8 cellular contexts compared by ENCODE assay signal in the genomic region with DNA sequence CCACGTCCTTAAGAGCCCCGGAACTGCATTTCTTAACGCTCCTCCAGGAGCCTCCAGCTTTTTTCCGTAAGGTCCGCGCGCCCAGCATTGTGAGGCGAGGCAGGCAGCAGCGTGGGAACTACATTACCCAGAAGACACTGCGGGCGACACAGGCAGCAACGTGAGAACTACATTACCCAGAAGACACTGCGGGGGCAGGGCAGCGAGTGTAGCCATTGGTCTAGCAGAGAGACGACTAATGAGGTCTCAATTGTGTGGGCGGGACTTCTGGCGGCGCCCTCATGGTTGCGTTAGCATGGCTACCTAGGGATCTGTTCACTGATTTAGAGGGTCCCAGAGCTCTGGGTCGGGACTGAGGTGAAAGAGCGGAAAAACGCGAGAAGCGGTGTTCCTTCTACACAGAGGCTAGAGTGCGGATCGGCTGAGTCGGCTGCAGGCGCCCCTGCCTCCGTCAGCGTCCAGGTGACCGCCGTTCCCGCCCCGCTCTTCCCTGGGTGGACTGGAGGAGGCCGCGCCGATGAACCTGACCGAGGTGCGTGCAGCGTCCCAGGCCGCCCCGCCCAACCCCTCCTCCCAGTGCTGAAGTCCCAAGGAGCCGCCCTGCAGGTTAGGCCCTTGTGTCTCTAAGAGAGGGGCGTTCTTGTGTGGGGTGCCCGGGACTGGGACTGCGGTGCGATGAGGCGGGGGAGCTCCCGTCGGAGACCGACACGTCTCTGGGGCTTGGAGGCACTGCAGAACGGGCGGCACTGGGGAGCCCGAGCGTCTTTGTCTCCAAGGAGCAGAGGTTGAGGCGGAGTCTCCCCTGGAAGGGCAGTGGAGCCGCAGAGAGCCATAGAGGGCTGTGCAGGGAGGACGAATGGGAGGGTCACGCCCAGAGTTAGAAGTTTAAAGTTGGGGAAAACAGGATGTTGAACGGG. TPM values are rescaled to one million over a fixed set of nuclear protein-coding genes. Genes with fewer than 3 reads are reported as not detected.
DNase-seq lines count a peak whose midpoint lies in the region; ATAC-seq and TF ChIP-seq lines count a peak whose summit lies in the region.

A gene (plus strand): TSS at position 264 of the 917 bp plus-strand sequence. CDS start 254 bp downstream, at position 518.

- H3K79me2 ChIP-seq in hepatocyte: peaks cover 47% of the 10 kb centered on the region

- peak within 1 kb of the TSS; percentile 93 for H2AFZ ChIP-seq in hepatocyte

- H4K20me1 ChIP-seq in hepatocyte (ENCODE audit: insufficient read depth, poor library complexity, severe bottlenecking): no peaks in the 10 kb centered on the region

- H3K9ac ChIP-seq in rectal smooth muscle tissue (ENCODE audit: low read length): peak within 1 kb of the TSS; percentile 67

- in situ Hi-C loops in astrocyte of the cerebellum (cut with HindIII; ENCODE audit: low sequenced_read_pairs): no loop called here

- intact Hi-C loops in aorta (cut with DNase I): loop anchor here in 1 of 2 donors (2.0 kb wide), 1 partner anchor 45 kb away; no protein-coding TSS in a partner anchor

- H3K27ac ChIP-seq in hepatocyte (peak within 1 kb of the TSS; percentile 86), rectal smooth muscle tissue (ENCODE audit: low read depth, low read length) (peak within 1 kb of the TSS; percentile 21), aorta (ENCODE audit: low read depth in 1 of 2, low read length in 2 of 2) (no peak within 1 kb of the TSS)

- ATAC-seq in GM18511 (IDR thresholded peaks at IDR 0.05; ENCODE audit: unreplicated experiment) (peak; percentile 98), HG03039 (IDR thresholded peaks at IDR 0.05; ENCODE audit: unreplicated experiment) (peak; percentile 92), aorta (ENCODE audit: low FRiP score) (peak; percentile 100)

- H3K4me2 ChIP-seq in hepatocyte: peak within 1 kb of the TSS; percentile 91

- TF ChIP-seq CTCF in astrocyte of the cerebellum (IDR thresholded peaks at IDR 0.05; ENCODE audit: low read depth, low read length, missing control alignments) (no peak), hepatocyte (IDR thresholded peaks at IDR 0.05; ENCODE audit: poor library complexity) (no peak)

- H3K27me3 ChIP-seq in hepatocyte (no peaks in the 10 kb centered on the region), rectal smooth muscle tissue (ENCODE audit: control insufficient read depth, insufficient read depth, low read length) (no peaks in the 10 kb centered on the region), aorta (ENCODE audit: control insufficient read depth in 1 of 2, insufficient read depth in 2 of 2, low read length in 1 of 2) (no peaks in the 10 kb centered on the region)

- no peaks in the 10 kb centered on the region for H3K36me3 ChIP-seq in hepatocyte (replicated peaks; ENCODE audit: insufficient read depth, low read depth)
- H3K36me3 ChIP-seq in rectal smooth muscle tissue (ENCODE audit: control insufficient read depth, insufficient read depth, low read length): peaks cover 13% of the 10 kb centered on the region
- peaks cover 0 to 2% of the 10 kb centered on the region in 2 donors for H3K36me3 ChIP-seq in aorta (ENCODE audit: control insufficient read depth in 1 of 2, insufficient read depth in 2 of 2, low read length in 1 of 2)

- DNase-seq in NCI-H2081 (lab: John Stamatoyannopoulos, UW): peak; percentile 96 to 98
- DNase-seq in T-helper 9 cell: peak; percentile 94
- DNase-seq in astrocyte of the cerebellum (ENCODE audit: low read depth): peak; percentile 98
- peak; percentile 99 for DNase-seq in hepatocyte (ENCODE audit: low spot score)
- DNase-seq in aorta: peak; percentile 97 to 99

- H3K9me3 ChIP-seq in hepatocyte (ENCODE audit: low read depth): no peaks in the 10 kb centered on the region
- peaks cover under 1% of the 10 kb centered on the region for H3K9me3 ChIP-seq in aorta (ENCODE audit: control insufficient read depth, low read length)

- peak within 1 kb of the TSS; percentile 91 for H3K4me3 ChIP-seq in astrocyte of the cerebellum (ENCODE audit: low read depth, low read length)
- H3K4me3 ChIP-seq in hepatocyte: peak within 1 kb of the TSS; percentile 52
- H3K4me3 ChIP-seq in rectal smooth muscle tissue (ENCODE audit: low read length): peak within 1 kb of the TSS; percentile 93
- peak within 1 kb of the TSS; percentile 79 to 81 for H3K4me3 ChIP-seq in aorta (ENCODE audit: low read length in 2 of 2)

- 1% methylated on average over 59 of the region's 61 CpGs for WGBS in hepatocyte (ENCODE audit: low lambda C conversion rate, missing lambda C conversion rate)
- 0 to 1% methylated on average over 61 of the region's 61 CpGs for WGBS in aorta, 2 donors

- H3K4me1 ChIP-seq in hepatocyte (ENCODE audit: insufficient read depth) (peaks cover 7% of the 10 kb centered on the region), rectal smooth muscle tissue (ENCODE audit: control insufficient read depth, insufficient read depth, low read length) (peaks cover 9% of the 10 kb centered on the region), aorta (ENCODE audit: control insufficient read depth in 1 of 2, insufficient read depth in 2 of 2, low read length in 2 of 2) (no peaks in the 10 kb centered on the region)

- no peaks in the 10 kb centered on the region for H3K9me2 ChIP-seq in hepatocyte (replicated peaks; ENCODE audit: insufficient read depth)

RNA-seq across cellular contexts. Expression of the gene that starts here (rescaled TPM):
- 10.4 and 10.5 TPM in 2 replicates for total RNA-seq in hepatocyte
- 3.0 and 7.1 TPM in 2 replicates for polyA plus RNA-seq in hepatocyte
- 1 to 10 TPM; 6.1 to 7.6 TPM for total RNA-seq in aorta
- 1 to 10 TPM; 2.1 to 4.0 TPM for polyA plus RNA-seq in aorta

Comparison
In these comparisons a context has a peak if more than half of its experiments do, and no peak if none do; other contexts are left out.
1. H3K27ac ChIP-seq: peak in hepatocyte (single experiment) and rectal smooth muscle tissue (single experiment); none in aorta (0 of 2).
2. Peak in every context shown above with its lines, with median percentiles within 50 percentile points of each other: ATAC-seq, DNase-seq and H3K4me3 ChIP-seq.